ENCODE assay signal across 1 cellular context in genomic region chr10:121668336-121669009, GRCh38.
TF ChIP-seq lines count a peak whose summit lies in the region.

No MANE protein-coding gene starts in this region.

TF ChIP-seq in Ishikawa, 13 proteins besides CTCF, POLR2A, EP300 and RAD21 (continued from another document):
- TF ChIP-seq REST (IDR thresholded peaks at IDR 0.05; ENCODE audit: low read depth) (no peak), TAF1 (IDR thresholded peaks at IDR 0.05; ENCODE audit: low read depth) (no peak)
TF ChIP-seq in Ishikawa: peak in this region for 6.
